12 cellular contexts compared by ENCODE assay signal in the genomic region with DNA sequence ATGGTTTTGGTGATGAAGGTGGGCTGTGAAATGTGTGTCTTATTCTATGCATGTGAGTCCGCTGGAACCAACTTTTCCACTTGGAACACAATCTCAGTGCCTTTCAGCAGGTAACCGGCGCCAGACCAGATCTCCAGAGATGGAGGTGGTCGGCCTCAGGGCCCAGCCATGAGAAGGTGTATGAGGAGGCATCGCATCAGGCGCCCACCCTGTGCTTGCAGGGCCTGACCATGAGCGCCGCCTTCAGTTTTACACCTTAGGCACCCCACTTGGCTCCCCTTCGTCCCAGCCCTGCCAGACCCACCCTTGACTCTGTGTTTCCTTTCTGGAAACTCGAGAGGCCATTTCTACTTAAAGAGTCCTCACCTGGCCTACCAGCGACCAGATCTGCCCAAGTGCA. TPM values are rescaled to one million over a fixed set of nuclear protein-coding genes. Genes with fewer than 3 reads are reported as not detected.
DNase-seq lines count a peak whose midpoint lies in the region; ATAC-seq, FAIRE-seq and TF ChIP-seq lines count a peak whose summit lies in the region.
"Had no signal": no experiment of that assay in that cellular context is flagged by ENCODE, and none has a peak within 500 bp of the region (broad histone marks: within the 10 kb centered on the region; RNA-seq: fewer than 3 reads in every experiment).

No MANE protein-coding gene starts in this region.

- no peak for TF ChIP-seq POLR2A in K562 (conservative IDR thresholded peaks at IDR 0.05)

- POLR2A ChIA-PET in K562 (lab: Yijun Ruan, JAX) = interaction anchor here (1.7 to 2.4 kb wide), 3 partner anchors 8 to 31 kb away, joined by 5 to 9 read pairs (median 7); no protein-coding TSS in a partner anchor
- POLR2A ChIA-PET in PC-9 (lab: Charles Lee; ENCODE audit: unreplicated experiment) = interaction anchor here (0.6 kb wide), 1 partner anchor 48 kb away, joined by 8 read pairs; the partner anchor contains the start of gene ATF3

- TF ChIP-seq EP300 in K562 (IDR thresholded peaks at IDR 0.05; ENCODE audit: low read length) = no peak

- H3K4me1 ChIP-seq in K562 (replicated peaks in 1 of 2; ENCODE audit: control insufficient read depth in 2 of 2, insufficient read depth in 2 of 2, low read length in 2 of 2) (peaks cover 14 to 16% of the 10 kb centered on the region in 2 experiments), mucosa of descending colon (ENCODE audit: low read depth) (peaks cover 4% of the 10 kb centered on the region), PC-9 (replicated peaks; ENCODE audit: insufficient read depth) (peaks cover 23% of the 10 kb centered on the region)

- H3K9me2 ChIP-seq in PC-9 (ENCODE audit: insufficient read depth) = no peaks in the 10 kb centered on the region

- intact Hi-C loops in activated CD4-positive, alpha-beta T cell treated with anti-CD3 and anti-CD28 coated beads, Interleukin-2, amount 10 ng/mL, durations not matched to agents 24 days and 14 days (cut with micrococcal nuclease) = loop anchor here (1.0 to 2.0 kb wide), 3 partner anchors 7 to 49 kb away; partner anchors contain the start of gene ATF3
- intact Hi-C loops in K562 (cut with micrococcal nuclease) = loop anchor here (2.0 to 5.0 kb wide), 2 partner anchors 49 to 73 kb away; partner anchors contain the start of gene ATF3
- intact Hi-C loops in mucosa of descending colon (cut with DNase I, micrococcal nuclease) = no loop called here
- intact Hi-C loops in PC-9 (cut with micrococcal nuclease; ENCODE audit: unreplicated experiment) = loop anchor here (1.0 to 2.0 kb wide), 3 partner anchors 36 to 83 kb away; partner anchors contain the start of gene ATF3

- CTCF ChIA-PET in K562 (lab: Yijun Ruan, JAX; ENCODE audit: low intra/inter-chr PET ratio) = no interaction called here
- CTCF ChIA-PET in PC-9 (lab: Charles Lee) = no interaction called here

- no peak overlapping the region for H3K4me3 ChIP-seq in K562
- H3K4me3 ChIP-seq in mucosa of descending colon = no peak overlapping the region
- no peak overlapping the region for H3K4me3 ChIP-seq in PC-9

- no peak for TF ChIP-seq RAD21 in K562 (CRISPR knock-in tag; conservative IDR thresholded peaks at IDR 0.05 in 1 of 2, IDR thresholded peaks at IDR 0.05 in 1 of 2)

- H2AFZ ChIP-seq in K562 (ENCODE audit: low read depth, low read length) (peak overlapping the region; percentile 100), PC-9 (no peak overlapping the region)

- H4K20me1 ChIP-seq in K562 (replicated peaks; ENCODE audit: control insufficient read depth, insufficient read depth, low read length) (no peaks in the 10 kb centered on the region), PC-9 (ENCODE audit: insufficient read depth) (no peaks in the 10 kb centered on the region)

- H3K36me3 ChIP-seq in K562 (ENCODE audit: control insufficient read depth, insufficient read depth, low read length) = no peaks in the 10 kb centered on the region
- no peaks in the 10 kb centered on the region for H3K36me3 ChIP-seq in mucosa of descending colon (ENCODE audit: low read depth)
- H3K36me3 ChIP-seq in PC-9 (ENCODE audit: low read depth) = no peaks in the 10 kb centered on the region
- H3K36me3 ChIP-seq: lower lobe of right lung had no signal

- peak overlapping the region; percentile 62 for H3K27ac Mint-ChIP-seq in activated CD4-positive, alpha-beta T cell treated with anti-CD3 and anti-CD28 coated beads, Interleukin-2, amount 10 ng/mL, durations not matched to agents 24 days and 14 days

- H3K27me3 ChIP-seq in K562 (ENCODE audit: control insufficient read depth in 2 of 2, insufficient read depth in 2 of 2, low read length in 2 of 2) (peaks cover 0 to 2% of the 10 kb centered on the region in 2 experiments; a peak in 2 of 5 replicates), PC-9 (ENCODE audit: insufficient read depth, low read depth) (no peaks in the 10 kb centered on the region)

- no peak overlapping the region for H3K4me3 Mint-ChIP-seq in activated CD4-positive, alpha-beta T cell treated with anti-CD3 and anti-CD28 coated beads, Interleukin-2, amount 10 ng/mL, durations not matched to agents 24 days and 14 days

- no peak for TF ChIP-seq CTCF in K562 (IDR thresholded peaks at IDR 0.05 in 2 of 3, conservative IDR thresholded peaks at IDR 0.05 in 1 of 3; ENCODE audit: insufficient read depth in 2 of 3, low read depth in 1 of 3, low read length in 3 of 3)
- TF ChIP-seq CTCF in mucosa of descending colon (IDR thresholded peaks at IDR 0.05) = no peak
- TF ChIP-seq CTCF in PC-9 (conservative IDR thresholded peaks at IDR 0.05) = no peak

- no peak for DNase-seq in activated CD4-positive, alpha-beta T cell treated with anti-CD3 and anti-CD28 coated beads, Interleukin-2, amount 10 ng/mL, durations not matched to agents 24 days and 14 days
- DNase-seq in activated CD4-positive, alpha-beta T cell treated with anti-CD3 and anti-CD28 coated beads for 48 hours = no peak
- DNase-seq in K562 (ENCODE audit: extremely low read depth in 1 of 4, low spot score in 3 of 4) (no peak), mucosa of descending colon (peak; percentile 15 to 55 (median 35)), PC-9 (no peak), pons (ENCODE audit: low spot score) (no peak), NCI-H510A treated with DMSO at 0.1 percent for 48 hours (lab: John Stamatoyannopoulos, UW) (no peak)
- DNase-seq: activated CD4-positive, CD25-positive, alpha-beta regulatory T cell; activated naive CD4-positive, alpha-beta T cell; head of caudate nucleus; lower lobe of right lung had no signal

- in situ Hi-C loops in K562 (cut with MboI) = no loop called here

- BruUV-seq in K562 (replicated peaks; lab: Mats Ljungman, UMichigan) = no TSS peak
- BruUV-seq in PC-9 (replicated peaks; lab: Mats Ljungman, UMichigan) = no TSS peak

- H3K4me2 ChIP-seq in K562 (ENCODE audit: insufficient read depth, low read length) (no peak overlapping the region), PC-9 (no peak overlapping the region)

- no peak for FAIRE-seq in K562 (lab: Jason Lieb, UNC)

- ATAC-seq in K562 (no peak), mucosa of descending colon (no peak)
- ATAC-seq: lower lobe of right lung had no signal

- H3K9me3 Mint-ChIP-seq in activated CD4-positive, alpha-beta T cell treated with anti-CD3 and anti-CD28 coated beads, Interleukin-2, amount 10 ng/mL, durations not matched to agents 24 days and 14 days = peaks cover 8% of the 10 kb centered on the region

- no peaks in the 10 kb centered on the region; the same call in 2 of the 3 replicates for H3K79me2 ChIP-seq in K562 (ENCODE audit: control insufficient read depth, insufficient read depth, low read length)
- no peaks in the 10 kb centered on the region for H3K79me2 ChIP-seq in PC-9 (ENCODE audit: low read depth)

- H3K27ac ChIP-seq in K562 (ENCODE audit: extremely low read depth, low read depth, low read length) = no peak overlapping the region; the same call in 2 of the 3 replicates
- peak overlapping the region; percentile 77 for H3K27ac ChIP-seq in temporal lobe (ENCODE audit: low read depth, low read length)
- H3K27ac ChIP-seq in PC-9 = no peak overlapping the region

- no peaks in the 10 kb centered on the region for H3K9me1 ChIP-seq in K562 (ENCODE audit: control insufficient read depth, insufficient read depth, low read length)

- WGBS in K562 (ENCODE audit: insufficient coverage, low coverage, missing lambda C conversion rate) = 76% methylated on average over 11 of the region's 11 CpGs

- no peaks in the 10 kb centered on the region for H3K36me3 Mint-ChIP-seq in activated CD4-positive, alpha-beta T cell treated with anti-CD3 and anti-CD28 coated beads, Interleukin-2, amount 10 ng/mL, durations not matched to agents 24 days and 14 days (ENCODE audit: low read depth)

- no peak overlapping the region for H3K9ac ChIP-seq in K562 (ENCODE audit: insufficient read depth in 1 of 2, low read depth in 2 of 2, low read length in 2 of 2)

- peaks cover 34% of the 10 kb centered on the region for H3K27me3 Mint-ChIP-seq in activated CD4-positive, alpha-beta T cell treated with anti-CD3 and anti-CD28 coated beads, Interleukin-2, amount 10 ng/mL, durations not matched to agents 24 days and 14 days

- peaks cover 8% of the 10 kb centered on the region for H3K4me1 Mint-ChIP-seq in activated CD4-positive, alpha-beta T cell treated with anti-CD3 and anti-CD28 coated beads, Interleukin-2, amount 10 ng/mL, durations not matched to agents 24 days and 14 days

- no peaks in the 10 kb centered on the region for H3K9me3 ChIP-seq in K562 (replicated peaks; ENCODE audit: control insufficient read depth, insufficient read depth, low read depth, low read length)
- no peaks in the 10 kb centered on the region for H3K9me3 ChIP-seq in mucosa of descending colon
- H3K9me3 ChIP-seq in PC-9 (ENCODE audit: insufficient read depth, low read depth) = no peaks in the 10 kb centered on the region
- H3K9me3 ChIP-seq: lower lobe of right lung had no signal

- H3F3A ChIP-seq in PC-9 (ENCODE audit: insufficient read depth, low read depth) = peaks cover 31% of the 10 kb centered on the region

TF ChIP-seq in K562, 482 proteins besides CTCF, POLR2A, EP300 and RAD21 (continues in another document):
- no peak for TF ChIP-seq JUND (IDR thresholded peaks at IDR 0.05; ENCODE audit: borderline replicate concordance, low read depth, low read length)
- no peak for TF ChIP-seq JUND (tag; IDR thresholded peaks at IDR 0.05; ENCODE audit: borderline replicate concordance, low read depth, low read length)

RNA-seq across cellular contexts. Expression of gene ATF3, which starts 48.6 kb away (rescaled TPM):
- 21.2 and 29.5 TPM in 2 replicates for total RNA-seq in activated CD4-positive, alpha-beta T cell treated with anti-CD3 and anti-CD28 coated beads, Interleukin-2, amount 10 ng/mL, durations not matched to agents 24 days and 14 days
- total RNA-seq in K562 (2011; cell fraction: chromatin; rRNA removed; ENCODE audit: low replicate concordance) = 31.4 and 31.5 TPM in 2 replicates
- 21.5 and 24.3 TPM in 2 replicates for total RNA-seq in K562 (2011; cell fraction: nucleolus; rRNA removed)
- total RNA-seq in K562 (2011; cell fraction: nucleoplasm; rRNA removed) = 32.1 and 39.3 TPM in 2 replicates
- total RNA-seq in K562 (2014; rRNA removed) (17.2 and 19.8 TPM in 2 replicates), K562 (2014; rRNA removed; fragmentation: Illumina TruSeq; extraction: Trizol) (25.9 and 32.7 TPM in 2 replicates), K562 (2015; rRNA removed; fragmentation: Illumina TruSeq; extraction: Trizol) (2.9 and 3.5 TPM in 2 replicates), K562 (2021) (21.8 and 27.6 TPM in 2 replicates), mucosa of descending colon (100 to 1,000 TPM in 1 of 3 donors, 10 to 100 TPM in 2; 20.2 to 121 (median 42.0) TPM), temporal lobe (2.2 TPM), PC-9 (2021) (10.2 and 10.8 TPM in 2 replicates)
- polyA plus RNA-seq in K562 (2011; rRNA removed) (12.0 and 13.2 TPM in 2 replicates), K562 (2014; fragmentation: Illumina TruSeq; extraction: Trizol) (27.6 and 32.0 TPM in 2 replicates), K562 (2014; fragmentation: Nextera tagmentation; extraction: Ambion mirVana) (1 to 10 TPM; 6.1 to 6.8 TPM), K562 (2014; rRNA removed) (26.2 and 28.2 TPM in 2 replicates)
- 5.6 and 9.8 TPM in 2 replicates for polyA plus RNA-seq in K562 (2011; cell fraction: cytosol; rRNA removed)
- polyA plus RNA-seq in K562 (2011; cell fraction: nucleus; rRNA removed) = 15.2 and 16.0 TPM in 2 replicates
- polyA plus RNA-seq in K562 (2012) = 10.8 and 39.2 TPM in 2 replicates
- polyA minus RNA-seq in K562 (2011; rRNA and poly(A)+ RNA removed) = 12.2 and 14.3 TPM in 2 replicates
- 4.9 and 7.1 TPM in 2 replicates for polyA minus RNA-seq in K562 (2011; cell fraction: cytosol; rRNA and poly(A)+ RNA removed)
- polyA minus RNA-seq in K562 (2011; cell fraction: nucleus; rRNA and poly(A)+ RNA removed) = 14.4 and 22.3 TPM in 2 replicates

Comparison
In these comparisons a context has a peak if more than half of its experiments do, and no peak if none do; other contexts are left out.
1. DNase-seq: peak in mucosa of descending colon (3 of 3); none in activated CD4-positive, alpha-beta T cell treated with anti-CD3 and anti-CD28 coated beads, Interleukin-2, amount 10 ng/mL, durations not matched to agents 24 days and 14 days (single experiment), activated CD4-positive, alpha-beta T cell treated with anti-CD3 and anti-CD28 coated beads for 48 hours (single experiment), K562 (0 of 4), PC-9 (0 of 2), pons (single experiment) and NCI-H510A treated with DMSO at 0.1 percent for 48 hours (single experiment).
2. intact Hi-C loops: an anchor here in activated CD4-positive, alpha-beta T cell treated with anti-CD3 and anti-CD28 coated beads, Interleukin-2, amount 10 ng/mL, durations not matched to agents 24 days and 14 days (1.0 to 2.0 kb wide), K562 (2.0 to 5.0 kb wide) and PC-9 (1.0 to 2.0 kb wide); none called in mucosa of descending colon.